ENCODE assay signal across 15 cellular contexts in the genomic region with DNA sequence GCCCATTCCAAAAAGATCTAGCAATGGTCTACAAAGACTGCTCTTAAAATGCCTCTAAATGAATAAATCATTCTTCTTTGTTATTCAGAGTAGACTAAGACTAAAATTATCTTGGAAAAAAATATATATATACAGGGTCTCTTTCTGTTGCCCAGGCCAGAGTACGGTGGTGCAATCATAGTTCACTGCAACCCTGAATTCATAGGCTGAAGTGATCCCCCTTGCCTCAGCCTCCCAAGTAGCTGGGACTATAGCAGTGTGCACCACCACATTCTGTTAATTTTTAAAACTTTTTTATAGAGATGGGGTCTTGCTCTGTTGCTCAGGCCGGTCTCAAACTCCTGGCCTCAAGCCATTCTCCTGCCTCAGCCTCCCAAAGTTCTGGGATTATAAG. TPM values are rescaled to one million over a fixed set of nuclear protein-coding genes. Genes with fewer than 3 reads are reported as not detected.
DNase-seq lines count a peak whose midpoint lies in the region; ATAC-seq, FAIRE-seq and TF ChIP-seq lines count a peak whose summit lies in the region.
"Had no signal": no experiment of that assay in that cellular context is flagged by ENCODE, and none has a peak within 500 bp of the region (broad histone marks: within the 10 kb centered on the region; RNA-seq: fewer than 3 reads in every experiment).

No MANE protein-coding gene starts in this region.

- peak overlapping the region in 1 of 2 donors; percentile 13 for H3K9ac ChIP-seq in kidney (ENCODE audit: low read length in 2 of 2)
- peak overlapping the region; percentile 49 for H3K9ac ChIP-seq in skeletal muscle satellite cell (ENCODE audit: low read depth, low read length)

- peaks cover 4% of the 10 kb centered on the region for H3K27me3 Mint-ChIP-seq in GM23338 (ENCODE audit: insufficient read depth, low read depth, poor library complexity)
- H3K27me3 Mint-ChIP-seq: CD4-positive, CD25-positive, alpha-beta regulatory T cell had no signal

- no peak overlapping the region for H3K27ac Mint-ChIP-seq in GM23338
- no peak overlapping the region for H3K27ac Mint-ChIP-seq in stimulated activated effector memory CD8-positive, alpha-beta T cell treated with anti-CD3 and anti-CD28 coated beads, Interleukin-12 subunit alpha, Interleukin-12 subunit beta, amount 100 ng/mL, for 72 hours
- H3K27ac Mint-ChIP-seq: activated CD8-positive, alpha-beta T cell treated with anti-CD3 and anti-CD28 coated beads for 36 hours; CD4-positive, CD25-positive, alpha-beta regulatory T cell; T-helper 2 cell treated with Interferon-gamma antibody and Interleukin-4, amounts not matched to agents 5 μg/mL and 100 μg/mL, for 36 hours had no signal

- H3K27ac ChIP-seq in GM23338 (ENCODE audit: low read depth) (peak overlapping the region; percentile 40; the same call in 1 of the 2 replicates), breast epithelium (peak overlapping the region; percentile 60 to 78), kidney (ENCODE audit: low read depth in 2 of 2, low read length in 2 of 2) (peak overlapping the region in 1 of 2 donors; percentile 58)

- TF ChIP-seq POLR2A in breast epithelium (IDR thresholded peaks at IDR 0.05): no peak

- H3K4me1 ChIP-seq in GM23338 (ENCODE audit: insufficient read depth) (peaks cover 26% of the 10 kb centered on the region), breast epithelium (peaks cover 2 to 17% of the 10 kb centered on the region in 2 donors), kidney (ENCODE audit: control insufficient read depth in 1 of 2, insufficient read depth in 1 of 2, low read depth in 1 of 2, low read length in 2 of 2) (peaks cover 10 to 24% of the 10 kb centered on the region in 2 donors), skeletal muscle satellite cell (ENCODE audit: control insufficient read depth, insufficient read depth, low read length) (peaks cover 51% of the 10 kb centered on the region)

- H3K4me1 Mint-ChIP-seq in GM23338: peaks cover 19% of the 10 kb centered on the region
- H3K4me1 Mint-ChIP-seq in stimulated activated effector memory CD8-positive, alpha-beta T cell treated with anti-CD3 and anti-CD28 coated beads, Interleukin-12 subunit alpha, Interleukin-12 subunit beta, amount 100 ng/mL, for 72 hours: no peaks in the 10 kb centered on the region
- H3K4me1 Mint-ChIP-seq: CD4-positive, CD25-positive, alpha-beta regulatory T cell had no signal

- H3K9me3 ChIP-seq in breast epithelium: no peaks in the 10 kb centered on the region
- no peaks in the 10 kb centered on the region for H3K9me3 ChIP-seq in kidney (ENCODE audit: control insufficient read depth in 1 of 2, low read length in 2 of 2)
- no peaks in the 10 kb centered on the region for H3K9me3 ChIP-seq in skeletal muscle satellite cell (replicated peaks; ENCODE audit: low read length)

- no peaks in the 10 kb centered on the region for H3K9me2 ChIP-seq in GM23338 (ENCODE audit: insufficient read depth)

- H3K36me3 ChIP-seq in GM23338 (ENCODE audit: insufficient read depth): no peaks in the 10 kb centered on the region
- no peaks in the 10 kb centered on the region for H3K36me3 ChIP-seq in breast epithelium
- H3K36me3 ChIP-seq in kidney (ENCODE audit: control insufficient read depth in 1 of 2, insufficient read depth in 2 of 2, low read length in 2 of 2): no peaks in the 10 kb centered on the region
- H3K36me3 ChIP-seq in skeletal muscle satellite cell (ENCODE audit: insufficient read depth, low read length): peaks cover 28% of the 10 kb centered on the region

- H3K4me2 ChIP-seq in GM23338 (no peak overlapping the region), skeletal muscle satellite cell (ENCODE audit: low read length) (peak overlapping the region; percentile 88)

- no peak overlapping the region for H3K4me3 Mint-ChIP-seq in GM23338
- no peak overlapping the region for H3K4me3 Mint-ChIP-seq in stimulated activated effector memory CD8-positive, alpha-beta T cell treated with anti-CD3 and anti-CD28 coated beads, Interleukin-12 subunit alpha, Interleukin-12 subunit beta, amount 100 ng/mL, for 72 hours
- H3K4me3 Mint-ChIP-seq: activated CD8-positive, alpha-beta T cell treated with anti-CD3 and anti-CD28 coated beads for 36 hours; CD4-positive, CD25-positive, alpha-beta regulatory T cell; nephron progenitor cell; T-helper 2 cell treated with Interferon-gamma antibody and Interleukin-4, amounts not matched to agents 5 μg/mL and 100 μg/mL, for 36 hours had no signal

- no peak for ATAC-seq in GM23338
- no peak for ATAC-seq in stimulated activated effector memory CD8-positive, alpha-beta T cell treated with anti-CD3 and anti-CD28 coated beads, Interleukin-12 subunit alpha, Interleukin-12 subunit beta, amount 100 ng/mL, for 72 hours
- no peak for ATAC-seq in HG03432 (IDR thresholded peaks at IDR 0.05; ENCODE audit: unreplicated experiment)
- ATAC-seq: activated CD8-positive, alpha-beta T cell treated with anti-CD3 and anti-CD28 coated beads for 36 hours had no signal

- intact Hi-C loops in breast epithelium (cut with DNase I; ENCODE audit: low total_unique reads) (no loop called here), kidney (cut with DNase I) (no loop called here)

- peaks cover 7% of the 10 kb centered on the region; the same call in 1 of the 2 replicates for H4K20me1 ChIP-seq in GM23338 (replicated peaks; ENCODE audit: insufficient read depth)

- H3K79me2 ChIP-seq in GM23338 (replicated peaks; ENCODE audit: insufficient read depth): peaks cover 100% of the 10 kb centered on the region

- H2AFZ ChIP-seq in GM23338: no peak overlapping the region

- no peak overlapping the region for H3K4me3 ChIP-seq in GM23338
- H3K4me3 ChIP-seq in breast epithelium: peak overlapping the region; percentile 16 to 56 (median 30)
- H3K4me3 ChIP-seq in kidney (ENCODE audit: low read length in 2 of 2): peak overlapping the region; percentile 20 to 25
- peak overlapping the region; percentile 60 for H3K4me3 ChIP-seq in skeletal muscle satellite cell (ENCODE audit: low read length)

- H3K27me3 ChIP-seq in GM23338 (ENCODE audit: insufficient read depth) (no peaks in the 10 kb centered on the region), breast epithelium (no peaks in the 10 kb centered on the region), skeletal muscle satellite cell (ENCODE audit: control insufficient read depth, insufficient read depth, low read length) (no peaks in the 10 kb centered on the region)

- no peak for FAIRE-seq in kidney (lab: Jason Lieb, UNC)

- no peaks in the 10 kb centered on the region for H3K36me3 Mint-ChIP-seq in GM23338 (ENCODE audit: low read depth)
- no peaks in the 10 kb centered on the region for H3K36me3 Mint-ChIP-seq in stimulated activated effector memory CD8-positive, alpha-beta T cell treated with anti-CD3 and anti-CD28 coated beads, Interleukin-12 subunit alpha, Interleukin-12 subunit beta, amount 100 ng/mL, for 72 hours
- H3K36me3 Mint-ChIP-seq: CD4-positive, CD25-positive, alpha-beta regulatory T cell had no signal

- TF ChIP-seq CTCF in GM23338 (conservative IDR thresholded peaks at IDR 0.05; ENCODE audit: low read depth in 2 of 2) (no peak), breast epithelium (IDR thresholded peaks at IDR 0.05) (no peak), kidney (IDR thresholded peaks at IDR 0.05; ENCODE audit: borderline replicate concordance, extremely low read depth, insufficient read depth) (no peak)

- H3F3A ChIP-seq in GM23338 (replicated peaks; ENCODE audit: low read depth): no peaks in the 10 kb centered on the region

- DNase-seq in GM23338 (ENCODE audit: low spot score) (no peak), breast epithelium (ENCODE audit: low spot score in 2 of 2) (no peak), kidney (no peak), activated T-cell treated with anti-CD3 and anti-CD28 coated beads for 4 hours (no peak)
- DNase-seq in stimulated activated effector memory CD8-positive, alpha-beta T cell treated with anti-CD3 and anti-CD28 coated beads, Interleukin-12 subunit alpha, Interleukin-12 subunit beta, amount 100 ng/mL, for 72 hours (ENCODE audit: low spot score in 2 of 2): no peak
- no peak for DNase-seq in stimulated activated CD4-positive, alpha-beta T cell treated with anti-CD3 and anti-CD28 coated beads, Interleukin-4, amount 100 ng/mL, for 4 hours
- DNase-seq: activated CD8-positive, alpha-beta T cell treated with anti-CD3 and anti-CD28 coated beads for 36 hours; activated naive CD4-positive, alpha-beta T cell treated with Interleukin-2 at 50 U/mL for 16 hours; CD4-positive, CD25-positive, alpha-beta regulatory T cell; effector memory CD4-positive, alpha-beta T cell; nephron progenitor cell; stimulated activated CD4-positive, alpha-beta T cell treated with anti-CD3 and anti-CD28 coated beads, Interleukin-2, amount 100 ng/mL, for 48 hours had no signal

- no peaks in the 10 kb centered on the region for H3K9me3 Mint-ChIP-seq in GM23338
- no peaks in the 10 kb centered on the region for H3K9me3 Mint-ChIP-seq in stimulated activated effector memory CD8-positive, alpha-beta T cell treated with anti-CD3 and anti-CD28 coated beads, Interleukin-12 subunit alpha, Interleukin-12 subunit beta, amount 100 ng/mL, for 72 hours
- H3K9me3 Mint-ChIP-seq: activated CD8-positive, alpha-beta T cell treated with anti-CD3 and anti-CD28 coated beads for 36 hours; CD4-positive, CD25-positive, alpha-beta regulatory T cell; nephron progenitor cell; T-helper 2 cell treated with Interferon-gamma antibody and Interleukin-4, amounts not matched to agents 5 μg/mL and 100 μg/mL, for 36 hours had no signal

TF ChIP-seq in GM23338, 12 proteins besides CTCF, POLR2A, EP300 and RAD21 (continues in another document):
- no peak for TF ChIP-seq CREB1 (CRISPR knock-in tag; IDR thresholded peaks at IDR 0.05; ENCODE audit: low read depth)
- no peak for TF ChIP-seq ZNF331 (CRISPR knock-in tag; IDR thresholded peaks at IDR 0.05; ENCODE audit: low read depth)

RNA-seq across cellular contexts. Expression of gene WWTR1, which starts 18.7 kb away (rescaled TPM):
- 26.2 and 31.1 TPM in 2 replicates for total RNA-seq in GM23338 (2014; rRNA removed; shearing (Covaris generic))
- polyA plus RNA-seq in GM23338 (2016; fragmentation: Nextera tagmentation; extraction: Ambion mirVana) (21.0 and 25.1 TPM in 2 replicates), kidney (ENCODE audit: insufficient read depth, low read depth, low replicate concordance) (23.3 TPM)
- total RNA-seq in breast epithelium (10 to 100 TPM; 53.6 to 98.2 (median 91.4) TPM), kidney (117 TPM)
- 64.1 and 99.2 TPM in 2 replicates for total RNA-seq in skeletal muscle satellite cell (2012; rRNA removed)
